ENCODE assay signal across 1 cellular context in genomic region chr17:50139950-50140885, GRCh38.
A peak's percentile ranks its signal among the peaks of the same experiment; 100 is the strongest.
TF ChIP-seq lines count a peak whose summit lies in the region.

No MANE protein-coding gene starts in this region.

TF ChIP-seq in HEK293, 187 proteins besides CTCF, POLR2A, EP300 and RAD21 (continued from another document and continues in another):
- peak; percentile 86 for TF ChIP-seq KLF17 (tag by site-specific recombination; IDR thresholded peaks at IDR 0.05)
- no peak for TF ChIP-seq ZSCAN23 (tag by site-specific recombination; IDR thresholded peaks at IDR 0.05)
- no peak for TF ChIP-seq ZNF362 (tag by site-specific recombination; IDR thresholded peaks at IDR 0.05)
- no peak for TF ChIP-seq ZNF114 (tag by site-specific recombination; IDR thresholded peaks at IDR 0.05)
- peak; percentile 87 for TF ChIP-seq ZBTB8A (tag by site-specific recombination; IDR thresholded peaks at IDR 0.05)
- TF ChIP-seq ZNF174 (tag by site-specific recombination; IDR thresholded peaks at IDR 0.05) = no peak
- no peak for TF ChIP-seq ZNF530 (tag by site-specific recombination; IDR thresholded peaks at IDR 0.05; ENCODE audit: low read depth)
- TF ChIP-seq SALL2 (tag by site-specific recombination; IDR thresholded peaks at IDR 0.05; ENCODE audit: borderline replicate concordance) = no peak
- TF ChIP-seq ZNF555 (tag by site-specific recombination; conservative IDR thresholded peaks at IDR 0.05) = no peak
- TF ChIP-seq ZNF645 (tag by site-specific recombination; IDR thresholded peaks at IDR 0.05) = no peak
- no peak; the same call in 1 of the 2 replicates for TF ChIP-seq ZNF660 (tag by site-specific recombination; IDR thresholded peaks at IDR 0.05)
- TF ChIP-seq ZNF514 (tag by site-specific recombination; IDR thresholded peaks at IDR 0.05) = no peak
- TF ChIP-seq ZNF473 (tag by site-specific recombination; IDR thresholded peaks at IDR 0.05) = no peak
- TF ChIP-seq GLI2 (tag by site-specific recombination; IDR thresholded peaks at IDR 0.05; ENCODE audit: borderline replicate concordance, low read depth) = no peak
- no peak for TF ChIP-seq ZBTB1 (tag by site-specific recombination; IDR thresholded peaks at IDR 0.05)
- TF ChIP-seq SCRT2 (tag by site-specific recombination; IDR thresholded peaks at IDR 0.05) = no peak
- TF ChIP-seq ZNF155 (tag by site-specific recombination; IDR thresholded peaks at IDR 0.05) = no peak
- TF ChIP-seq ZNF133 (tag by site-specific recombination; IDR thresholded peaks at IDR 0.05) = no peak
- TF ChIP-seq OSR2 (tag by site-specific recombination; IDR thresholded peaks at IDR 0.05) = peak; percentile 38; the same call in 1 of the 2 replicates
- TF ChIP-seq PRDM4 (tag by site-specific recombination; IDR thresholded peaks at IDR 0.05) = no peak
- peak; percentile 80 for TF ChIP-seq PATZ1 (tag by site-specific recombination; IDR thresholded peaks at IDR 0.05)
- TF ChIP-seq YY1 (tag by site-specific recombination; IDR thresholded peaks at IDR 0.05) = no peak
- TF ChIP-seq ZEB2 (tag by site-specific recombination; IDR thresholded peaks at IDR 0.05) = peak; percentile 74
- no peak for TF ChIP-seq ZNF335 (tag by site-specific recombination; conservative IDR thresholded peaks at IDR 0.05)
- peak; percentile 69 for TF ChIP-seq SP3 (tag by site-specific recombination; IDR thresholded peaks at IDR 0.05)
- TF ChIP-seq ZNF623 (tag by site-specific recombination; IDR thresholded peaks at IDR 0.05) = no peak
- TF ChIP-seq KLF1 (tag by site-specific recombination; IDR thresholded peaks at IDR 0.05) = peak; percentile 75
- TF ChIP-seq ZNF768 (tag by site-specific recombination; IDR thresholded peaks at IDR 0.05) = no peak
- 0 out of 2 replicates have a peak, but pooled peaks have one; percentile 3 for TF ChIP-seq ATF2 (tag by site-specific recombination; IDR thresholded peaks at IDR 0.05; ENCODE audit: low read depth)
- TF ChIP-seq ZNF26 (tag by site-specific recombination; IDR thresholded peaks at IDR 0.05) = no peak
- no peak for TF ChIP-seq ZNF843 (tag by site-specific recombination; IDR thresholded peaks at IDR 0.05)
- no peak for TF ChIP-seq BCL6B (tag by site-specific recombination; IDR thresholded peaks at IDR 0.05)
- no peak for TF ChIP-seq PRDM2 (tag by site-specific recombination; IDR thresholded peaks at IDR 0.05; ENCODE audit: borderline replicate concordance)
- no peak for TF ChIP-seq ZNF157 (tag by site-specific recombination; IDR thresholded peaks at IDR 0.05)
- no peak for TF ChIP-seq ZNF266 (tag by site-specific recombination; IDR thresholded peaks at IDR 0.05; ENCODE audit: low read depth)
